19 cellular contexts compared by ENCODE assay signal in the genomic region with DNA sequence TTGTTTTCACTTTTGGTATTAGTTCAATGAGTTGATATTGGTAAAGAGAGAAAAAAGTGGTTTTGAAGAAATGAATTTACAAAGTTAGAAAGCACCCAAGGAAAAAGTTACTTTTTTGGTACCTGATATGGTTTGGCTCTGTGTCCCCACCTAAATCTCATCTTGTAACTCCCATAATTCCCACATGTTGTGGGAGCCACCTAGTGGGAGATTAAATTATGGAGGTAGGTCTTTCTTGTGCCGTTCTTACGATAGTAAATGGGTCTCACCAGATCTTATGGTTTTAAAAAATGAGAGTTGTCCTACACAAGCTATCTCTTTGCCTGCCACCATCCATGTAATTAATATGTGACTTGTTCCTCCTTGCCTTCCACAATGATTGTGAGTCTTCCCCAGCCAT.
DNase-seq lines count a peak whose midpoint lies in the region; TF ChIP-seq lines count a peak whose summit lies in the region.
"Had no signal": no experiment of that assay in that cellular context is flagged by ENCODE, and none has a peak within 500 bp of the region (broad histone marks: within the 10 kb centered on the region; RNA-seq: fewer than 3 reads in every experiment).

No MANE protein-coding gene starts in this region.

- no peak overlapping the region for H3K4me3 ChIP-seq in Jurkat, Clone E6-1 (ENCODE audit: low read length)
- no peak overlapping the region for H3K4me3 ChIP-seq in fibroblast of pulmonary artery (replicated peaks; ENCODE audit: low read depth, low read length)
- H3K4me3 ChIP-seq: BLaER1 treated with 17β-estradiol and CSF1 and Interleukin-3, amounts not matched to agents 10 nM and 100 nM; body of pancreas; GM12878; SJCRH30 had no signal

- peak; percentile 28 for DNase-seq in DMS 273 (lab: John Stamatoyannopoulos, UW; ENCODE audit: unreplicated experiment)
- DNase-seq in DMS 273 treated with DMSO at 0.1 percent for 48 hours (lab: John Stamatoyannopoulos, UW): no peak
- peak; percentile 1 for DNase-seq in Jurkat, Clone E6-1 (ENCODE audit: low read depth, low spot score)
- peak; percentile 3 for DNase-seq in RKO (ENCODE audit: low spot score)
- peak; percentile 22 for DNase-seq in fibroblast of pulmonary artery (ENCODE audit: low read depth)
- no peak for DNase-seq in SW 1271 (lab: John Stamatoyannopoulos, UW)
- DNase-seq in stimulated activated CD4-positive, alpha-beta T cell treated with anti-CD3 and anti-CD28 coated beads, Interleukin-12 subunit alpha, Interleukin-12 subunit beta, amount 100 ng/mL, for 4 hours: no peak
- no peak for DNase-seq in COLO829 (ENCODE audit: low spot score)
- DNase-seq: 8988T; activated naive CD8-positive, alpha-beta T cell treated with anti-CD3 and anti-CD28 coated beads, Interleukin-2, amount 10 ng/mL, durations not matched to agents 7 days and 5 days; body of pancreas; DMS153; MM.1S; nephron progenitor cell; stimulated activated CD4-positive, alpha-beta T cell treated with anti-CD3 and anti-CD28 coated beads, Interleukin-2, amount 100 ng/mL, for 48 hours; stimulated activated naive CD8-positive, alpha-beta T cell treated with anti-CD3 and anti-CD28 coated beads, Interleukin-15, amount 100 ng/mL, for 72 hours had no signal

- TF ChIP-seq CTCF in fibroblast of pulmonary artery (IDR thresholded peaks at IDR 0.05; ENCODE audit: low read length, missing control alignments): peak; percentile 19

Comparison
In these comparisons a context has a peak if more than half of its experiments do, and no peak if none do; other contexts are left out.
1. DNase-seq: peak in DMS 273 (single experiment), Jurkat, Clone E6-1 (single experiment), RKO (single experiment) and fibroblast of pulmonary artery (single experiment); none in DMS 273 treated with DMSO at 0.1 percent for 48 hours (single experiment), SW 1271 (0 of 2), stimulated activated CD4-positive, alpha-beta T cell treated with anti-CD3 and anti-CD28 coated beads, Interleukin-12 subunit alpha, Interleukin-12 subunit beta, amount 100 ng/mL, for 4 hours (single experiment) and COLO829 (single experiment).